In genomic region chr9:74645007-74645639, GRCh38 we compare ENCODE assay signal across 8 cellular contexts.
DNase-seq lines count a peak whose midpoint lies in the region; ATAC-seq and TF ChIP-seq lines count a peak whose summit lies in the region.

No MANE protein-coding gene starts in this region.

- no peak for ATAC-seq in natural killer cell
- ATAC-seq in natural killer cell treated with Interleukin-12 subunit alpha and Interleukin-12 subunit beta and Interleukin-15 and Interleukin-18, amount 100 ng/mL, for 72 hours = no peak
- no peak for ATAC-seq in stimulated activated effector memory CD8-positive, alpha-beta T cell treated with anti-CD3 and anti-CD28 coated beads, Interleukin-12 subunit alpha, Interleukin-12 subunit beta, amount 100 ng/mL, for 72 hours

- H3K4me1 Mint-ChIP-seq in natural killer cell = no peaks in the 10 kb centered on the region
- no peaks in the 10 kb centered on the region for H3K4me1 Mint-ChIP-seq in natural killer cell treated with Interleukin-12 subunit alpha and Interleukin-12 subunit beta and Interleukin-15 and Interleukin-18, amount 100 ng/mL, for 72 hours (ENCODE audit: low read depth in 2 of 2)
- no peaks in the 10 kb centered on the region for H3K4me1 Mint-ChIP-seq in neural progenitor cell
- no peaks in the 10 kb centered on the region for H3K4me1 Mint-ChIP-seq in activated naive CD4-positive, alpha-beta T cell treated with anti-CD3 and anti-CD28 coated beads, Interleukin-2, amount 10 ng/mL, durations not matched to agents 7 days and 5 days
- H3K4me1 Mint-ChIP-seq in stimulated activated effector memory CD8-positive, alpha-beta T cell treated with anti-CD3 and anti-CD28 coated beads, Interleukin-12 subunit alpha, Interleukin-12 subunit beta, amount 100 ng/mL, for 72 hours = no peaks in the 10 kb centered on the region

- H3K79me2 ChIP-seq in mammary epithelial cell (ENCODE audit: insufficient read depth, low read length) (no peaks in the 10 kb centered on the region), neural progenitor cell (ENCODE audit: low read depth) (no peaks in the 10 kb centered on the region)

- no peaks in the 10 kb centered on the region for H3K9me3 ChIP-seq in mammary epithelial cell (replicated peaks; ENCODE audit: insufficient read depth, low read length)
- no peaks in the 10 kb centered on the region for H3K9me3 ChIP-seq in neural progenitor cell (ENCODE audit: low read depth)
- H3K9me3 ChIP-seq in MG63 = no peaks in the 10 kb centered on the region

- in situ Hi-C loops in KBM-7 (cut with MboI; ENCODE audit: low pct_unique_long_range_greater_than_20kb, low sequenced_read_pairs) (no loop called here), mammary epithelial cell (cut with MboI; ENCODE audit: low sequenced_read_pairs in 2 of 2) (no loop called here)

- no peaks in the 10 kb centered on the region for H3K27me3 Mint-ChIP-seq in natural killer cell (ENCODE audit: low read depth in 2 of 2)
- no peaks in the 10 kb centered on the region for H3K27me3 Mint-ChIP-seq in natural killer cell treated with Interleukin-12 subunit alpha and Interleukin-12 subunit beta and Interleukin-15 and Interleukin-18, amount 100 ng/mL, for 72 hours
- H3K27me3 Mint-ChIP-seq in neural progenitor cell (ENCODE audit: insufficient read depth, low read depth) = no peaks in the 10 kb centered on the region
- no peaks in the 10 kb centered on the region for H3K27me3 Mint-ChIP-seq in activated naive CD4-positive, alpha-beta T cell treated with anti-CD3 and anti-CD28 coated beads, Interleukin-2, amount 10 ng/mL, durations not matched to agents 7 days and 5 days

- no peak overlapping the region for H3K27ac Mint-ChIP-seq in natural killer cell
- H3K27ac Mint-ChIP-seq in natural killer cell treated with Interleukin-12 subunit alpha and Interleukin-12 subunit beta and Interleukin-15 and Interleukin-18, amount 100 ng/mL, for 72 hours = no peak overlapping the region
- no peak overlapping the region for H3K27ac Mint-ChIP-seq in neural progenitor cell
- no peak overlapping the region for H3K27ac Mint-ChIP-seq in activated naive CD4-positive, alpha-beta T cell treated with anti-CD3 and anti-CD28 coated beads, Interleukin-2, amount 10 ng/mL, durations not matched to agents 7 days and 5 days
- H3K27ac Mint-ChIP-seq in stimulated activated effector memory CD8-positive, alpha-beta T cell treated with anti-CD3 and anti-CD28 coated beads, Interleukin-12 subunit alpha, Interleukin-12 subunit beta, amount 100 ng/mL, for 72 hours = no peak overlapping the region

- H3K27me3 ChIP-seq in mammary epithelial cell (ENCODE audit: insufficient read depth, low read length) (no peaks in the 10 kb centered on the region), neural progenitor cell (no peaks in the 10 kb centered on the region), MG63 (no peaks in the 10 kb centered on the region)

- BruUV-seq in mammary epithelial cell (replicated peaks; lab: Mats Ljungman, UMichigan) = no TSS peak

- DNase-seq in natural killer cell (no peak), KBM-7 (peak; percentile 24), mammary epithelial cell (peak; percentile 5), neural progenitor cell (ENCODE audit: low spot score) (peak; percentile 69), MG63 (no peak)
- DNase-seq in natural killer cell treated with Interleukin-12 subunit alpha and Interleukin-12 subunit beta and Interleukin-15 and Interleukin-18, amount 100 ng/mL, for 72 hours (ENCODE audit: low spot score) = no peak
- no peak for DNase-seq in activated naive CD4-positive, alpha-beta T cell treated with anti-CD3 and anti-CD28 coated beads, Interleukin-2, amount 10 ng/mL, durations not matched to agents 7 days and 5 days
- DNase-seq in stimulated activated effector memory CD8-positive, alpha-beta T cell treated with anti-CD3 and anti-CD28 coated beads, Interleukin-12 subunit alpha, Interleukin-12 subunit beta, amount 100 ng/mL, for 72 hours (ENCODE audit: low spot score in 2 of 2) = no peak

- no peak overlapping the region for H3K4me3 Mint-ChIP-seq in natural killer cell
- no peak overlapping the region for H3K4me3 Mint-ChIP-seq in natural killer cell treated with Interleukin-12 subunit alpha and Interleukin-12 subunit beta and Interleukin-15 and Interleukin-18, amount 100 ng/mL, for 72 hours
- H3K4me3 Mint-ChIP-seq in neural progenitor cell = no peak overlapping the region
- no peak overlapping the region for H3K4me3 Mint-ChIP-seq in activated naive CD4-positive, alpha-beta T cell treated with anti-CD3 and anti-CD28 coated beads, Interleukin-2, amount 10 ng/mL, durations not matched to agents 7 days and 5 days
- H3K4me3 Mint-ChIP-seq in stimulated activated effector memory CD8-positive, alpha-beta T cell treated with anti-CD3 and anti-CD28 coated beads, Interleukin-12 subunit alpha, Interleukin-12 subunit beta, amount 100 ng/mL, for 72 hours = no peak overlapping the region

- H3F3A ChIP-seq in neural progenitor cell (ENCODE audit: low read depth) = no peaks in the 10 kb centered on the region

- H3K4me3 ChIP-seq in mammary epithelial cell (replicated peaks in 1 of 3; ENCODE audit: insufficient read depth in 1 of 3, low read depth in 2 of 3, low read length in 3 of 3) (no peak overlapping the region), neural progenitor cell (no peak overlapping the region), MG63 (no peak overlapping the region)

- CTCF ChIA-PET in mammary epithelial cell (lab: Charles Lee; ENCODE audit: low non-redundant PET) = no interaction called here
- CTCF ChIA-PET in activated naive CD4-positive, alpha-beta T cell treated with anti-CD3 and anti-CD28 coated beads, Interleukin-2, amount 10 ng/mL, durations not matched to agents 7 days and 5 days (lab: Charles Lee) = no interaction called here

- H3K9ac ChIP-seq in mammary epithelial cell (ENCODE audit: insufficient read depth, low read length) = no peak overlapping the region
- no peak overlapping the region for H3K9ac ChIP-seq in neural progenitor cell

- H3K27ac ChIP-seq in mammary epithelial cell (ENCODE audit: insufficient read depth, low read depth, low read length) (no peak overlapping the region), neural progenitor cell (no peak overlapping the region)

- H4K20me1 ChIP-seq in mammary epithelial cell (ENCODE audit: insufficient read depth, low read length) (no peaks in the 10 kb centered on the region), neural progenitor cell (ENCODE audit: low read depth) (no peaks in the 10 kb centered on the region)

- TF ChIP-seq CTCF in natural killer cell (IDR thresholded peaks at IDR 0.05) (peak; percentile 30), mammary epithelial cell (conservative IDR thresholded peaks at IDR 0.05 in 1 of 2, IDR thresholded peaks at IDR 0.05 in 1 of 2; ENCODE audit: extremely low read depth in 1 of 2, insufficient read depth in 1 of 2, low read depth in 1 of 2, low read length in 2 of 2) (peak; percentile 51 to 67), neural progenitor cell (IDR thresholded peaks at IDR 0.05) (peak; percentile 80)

- H3K36me3 ChIP-seq in mammary epithelial cell (ENCODE audit: insufficient read depth, low read length) (no peaks in the 10 kb centered on the region), neural progenitor cell (no peaks in the 10 kb centered on the region), MG63 (no peaks in the 10 kb centered on the region)

- H3K4me2 ChIP-seq in mammary epithelial cell (ENCODE audit: insufficient read depth, low read depth, low read length) = no peak overlapping the region
- no peak overlapping the region for H3K4me2 ChIP-seq in neural progenitor cell

- H3K36me3 Mint-ChIP-seq in natural killer cell = no peaks in the 10 kb centered on the region
- H3K36me3 Mint-ChIP-seq in natural killer cell treated with Interleukin-12 subunit alpha and Interleukin-12 subunit beta and Interleukin-15 and Interleukin-18, amount 100 ng/mL, for 72 hours = no peaks in the 10 kb centered on the region
- no peaks in the 10 kb centered on the region for H3K36me3 Mint-ChIP-seq in neural progenitor cell
- no peaks in the 10 kb centered on the region for H3K36me3 Mint-ChIP-seq in activated naive CD4-positive, alpha-beta T cell treated with anti-CD3 and anti-CD28 coated beads, Interleukin-2, amount 10 ng/mL, durations not matched to agents 7 days and 5 days
- H3K36me3 Mint-ChIP-seq in stimulated activated effector memory CD8-positive, alpha-beta T cell treated with anti-CD3 and anti-CD28 coated beads, Interleukin-12 subunit alpha, Interleukin-12 subunit beta, amount 100 ng/mL, for 72 hours = no peaks in the 10 kb centered on the region

- no peak overlapping the region for H2AFZ ChIP-seq in mammary epithelial cell (ENCODE audit: low read depth, low read length)
- H2AFZ ChIP-seq in neural progenitor cell (replicated peaks) = no peak overlapping the region

- intact Hi-C loops in natural killer cell (cut with micrococcal nuclease) = loop anchor here (2.0 kb wide), 1 partner anchor 1444 kb away; no protein-coding TSS in a partner anchor
- intact Hi-C loops in mammary epithelial cell (cut with micrococcal nuclease) = loop anchor here (1.0 to 10.0 kb wide), 4 partner anchors 67 to 1440 kb away; no protein-coding TSS in a partner anchor

- 40% methylated on average over 3 of the region's 3 CpGs for WGBS in mammary epithelial cell (ENCODE audit: low coverage, missing lambda C conversion rate)

- no peaks in the 10 kb centered on the region for H3K4me1 ChIP-seq in mammary epithelial cell (ENCODE audit: insufficient read depth, low read length)
- H3K4me1 ChIP-seq in neural progenitor cell = no peaks in the 10 kb centered on the region

- H3K9me3 Mint-ChIP-seq in natural killer cell = no peaks in the 10 kb centered on the region
- no peaks in the 10 kb centered on the region for H3K9me3 Mint-ChIP-seq in natural killer cell treated with Interleukin-12 subunit alpha and Interleukin-12 subunit beta and Interleukin-15 and Interleukin-18, amount 100 ng/mL, for 72 hours
- no peaks in the 10 kb centered on the region for H3K9me3 Mint-ChIP-seq in neural progenitor cell
- no peaks in the 10 kb centered on the region for H3K9me3 Mint-ChIP-seq in activated naive CD4-positive, alpha-beta T cell treated with anti-CD3 and anti-CD28 coated beads, Interleukin-2, amount 10 ng/mL, durations not matched to agents 7 days and 5 days
- no peaks in the 10 kb centered on the region for H3K9me3 Mint-ChIP-seq in stimulated activated effector memory CD8-positive, alpha-beta T cell treated with anti-CD3 and anti-CD28 coated beads, Interleukin-12 subunit alpha, Interleukin-12 subunit beta, amount 100 ng/mL, for 72 hours

- dilution Hi-C loops in mammary epithelial cell (cut with HindIII; ENCODE audit: low sequenced_read_pairs) = no loop called here

Comparison
In these comparisons a context has a peak if more than half of its experiments do, and no peak if none do; other contexts are left out.
1. DNase-seq: peak in KBM-7 (single experiment), mammary epithelial cell (single experiment) and neural progenitor cell (single experiment); none in natural killer cell (single experiment), natural killer cell treated with Interleukin-12 subunit alpha and Interleukin-12 subunit beta and Interleukin-15 and Interleukin-18, amount 100 ng/mL, for 72 hours (single experiment), activated naive CD4-positive, alpha-beta T cell treated with anti-CD3 and anti-CD28 coated beads, Interleukin-2, amount 10 ng/mL, durations not matched to agents 7 days and 5 days (single experiment), stimulated activated effector memory CD8-positive, alpha-beta T cell treated with anti-CD3 and anti-CD28 coated beads, Interleukin-12 subunit alpha, Interleukin-12 subunit beta, amount 100 ng/mL, for 72 hours (0 of 2) and MG63 (single experiment).
2. CTCF ChIP-seq: peak in every context shown above with its lines; median percentile 80 in neural progenitor cell; 59 in mammary epithelial cell; 30 in natural killer cell.